In the genomic region with DNA sequence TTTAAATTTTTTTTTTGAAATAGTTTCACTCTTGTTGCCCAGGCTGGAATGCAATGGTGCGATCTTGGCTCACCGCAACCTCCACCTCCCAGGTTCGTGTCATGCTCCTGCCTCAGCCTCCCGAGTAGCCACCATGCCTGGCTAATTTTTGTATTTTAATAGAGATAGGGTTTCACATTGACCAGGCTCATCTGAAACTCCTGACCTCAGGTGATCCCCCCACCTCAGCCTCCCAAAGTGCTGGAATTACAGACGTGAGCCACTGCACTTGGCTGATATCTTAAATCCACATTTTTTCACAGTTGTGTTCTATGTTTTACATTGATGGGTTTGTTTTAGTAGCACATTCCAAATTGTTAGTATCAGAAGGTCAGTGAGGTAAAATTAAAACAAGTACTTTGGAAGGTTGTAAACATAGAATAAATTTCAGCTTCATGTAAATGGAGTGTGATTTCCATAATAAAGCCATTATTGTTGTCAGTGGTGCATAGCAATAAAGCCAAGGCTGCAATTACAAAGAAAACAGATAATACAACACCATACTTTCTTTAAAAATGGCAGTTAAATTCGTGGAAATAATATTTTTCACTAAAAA, we compare ENCODE assay signal across 2 cellular contexts.
A peak's percentile ranks its signal among the peaks of the same experiment; 100 is the strongest.
TF ChIP-seq lines count a peak whose summit lies in the region.

No MANE protein-coding gene starts in this region.

TF ChIP-seq in GM23338, 12 proteins besides CTCF, POLR2A, EP300 and RAD21 (continued from another document):
- TF ChIP-seq, protein P1, sequence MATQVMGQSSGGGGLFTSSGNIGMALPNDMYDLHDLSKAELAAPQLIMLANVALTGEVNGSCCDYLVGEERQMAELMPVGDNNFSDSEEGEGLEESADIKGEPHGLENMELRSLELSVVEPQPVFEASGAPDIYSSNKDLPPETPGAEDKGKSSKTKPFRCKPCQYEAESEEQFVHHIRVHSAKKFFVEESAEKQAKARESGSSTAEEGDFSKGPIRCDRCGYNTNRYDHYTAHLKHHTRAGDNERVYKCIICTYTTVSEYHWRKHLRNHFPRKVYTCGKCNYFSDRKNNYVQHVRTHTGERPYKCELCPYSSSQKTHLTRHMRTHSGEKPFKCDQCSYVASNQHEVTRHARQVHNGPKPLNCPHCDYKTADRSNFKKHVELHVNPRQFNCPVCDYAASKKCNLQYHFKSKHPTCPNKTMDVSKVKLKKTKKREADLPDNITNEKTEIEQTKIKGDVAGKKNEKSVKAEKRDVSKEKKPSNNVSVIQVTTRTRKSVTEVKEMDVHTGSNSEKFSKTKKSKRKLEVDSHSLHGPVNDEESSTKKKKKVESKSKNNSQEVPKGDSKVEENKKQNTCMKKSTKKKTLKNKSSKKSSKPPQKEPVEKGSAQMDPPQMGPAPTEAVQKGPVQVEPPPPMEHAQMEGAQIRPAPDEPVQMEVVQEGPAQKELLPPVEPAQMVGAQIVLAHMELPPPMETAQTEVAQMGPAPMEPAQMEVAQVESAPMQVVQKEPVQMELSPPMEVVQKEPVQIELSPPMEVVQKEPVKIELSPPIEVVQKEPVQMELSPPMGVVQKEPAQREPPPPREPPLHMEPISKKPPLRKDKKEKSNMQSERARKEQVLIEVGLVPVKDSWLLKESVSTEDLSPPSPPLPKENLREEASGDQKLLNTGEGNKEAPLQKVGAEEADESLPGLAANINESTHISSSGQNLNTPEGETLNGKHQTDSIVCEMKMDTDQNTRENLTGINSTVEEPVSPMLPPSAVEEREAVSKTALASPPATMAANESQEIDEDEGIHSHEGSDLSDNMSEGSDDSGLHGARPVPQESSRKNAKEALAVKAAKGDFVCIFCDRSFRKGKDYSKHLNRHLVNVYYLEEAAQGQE (IDR thresholded peaks at IDR 0.05; ENCODE audit: unreplicated experiment), result no peak
- TF ChIP-seq EZH2 (IDR thresholded peaks at IDR 0.05; ENCODE audit: low read depth, unreplicated experiment), result no peak
- TF ChIP-seq, protein P2, sequence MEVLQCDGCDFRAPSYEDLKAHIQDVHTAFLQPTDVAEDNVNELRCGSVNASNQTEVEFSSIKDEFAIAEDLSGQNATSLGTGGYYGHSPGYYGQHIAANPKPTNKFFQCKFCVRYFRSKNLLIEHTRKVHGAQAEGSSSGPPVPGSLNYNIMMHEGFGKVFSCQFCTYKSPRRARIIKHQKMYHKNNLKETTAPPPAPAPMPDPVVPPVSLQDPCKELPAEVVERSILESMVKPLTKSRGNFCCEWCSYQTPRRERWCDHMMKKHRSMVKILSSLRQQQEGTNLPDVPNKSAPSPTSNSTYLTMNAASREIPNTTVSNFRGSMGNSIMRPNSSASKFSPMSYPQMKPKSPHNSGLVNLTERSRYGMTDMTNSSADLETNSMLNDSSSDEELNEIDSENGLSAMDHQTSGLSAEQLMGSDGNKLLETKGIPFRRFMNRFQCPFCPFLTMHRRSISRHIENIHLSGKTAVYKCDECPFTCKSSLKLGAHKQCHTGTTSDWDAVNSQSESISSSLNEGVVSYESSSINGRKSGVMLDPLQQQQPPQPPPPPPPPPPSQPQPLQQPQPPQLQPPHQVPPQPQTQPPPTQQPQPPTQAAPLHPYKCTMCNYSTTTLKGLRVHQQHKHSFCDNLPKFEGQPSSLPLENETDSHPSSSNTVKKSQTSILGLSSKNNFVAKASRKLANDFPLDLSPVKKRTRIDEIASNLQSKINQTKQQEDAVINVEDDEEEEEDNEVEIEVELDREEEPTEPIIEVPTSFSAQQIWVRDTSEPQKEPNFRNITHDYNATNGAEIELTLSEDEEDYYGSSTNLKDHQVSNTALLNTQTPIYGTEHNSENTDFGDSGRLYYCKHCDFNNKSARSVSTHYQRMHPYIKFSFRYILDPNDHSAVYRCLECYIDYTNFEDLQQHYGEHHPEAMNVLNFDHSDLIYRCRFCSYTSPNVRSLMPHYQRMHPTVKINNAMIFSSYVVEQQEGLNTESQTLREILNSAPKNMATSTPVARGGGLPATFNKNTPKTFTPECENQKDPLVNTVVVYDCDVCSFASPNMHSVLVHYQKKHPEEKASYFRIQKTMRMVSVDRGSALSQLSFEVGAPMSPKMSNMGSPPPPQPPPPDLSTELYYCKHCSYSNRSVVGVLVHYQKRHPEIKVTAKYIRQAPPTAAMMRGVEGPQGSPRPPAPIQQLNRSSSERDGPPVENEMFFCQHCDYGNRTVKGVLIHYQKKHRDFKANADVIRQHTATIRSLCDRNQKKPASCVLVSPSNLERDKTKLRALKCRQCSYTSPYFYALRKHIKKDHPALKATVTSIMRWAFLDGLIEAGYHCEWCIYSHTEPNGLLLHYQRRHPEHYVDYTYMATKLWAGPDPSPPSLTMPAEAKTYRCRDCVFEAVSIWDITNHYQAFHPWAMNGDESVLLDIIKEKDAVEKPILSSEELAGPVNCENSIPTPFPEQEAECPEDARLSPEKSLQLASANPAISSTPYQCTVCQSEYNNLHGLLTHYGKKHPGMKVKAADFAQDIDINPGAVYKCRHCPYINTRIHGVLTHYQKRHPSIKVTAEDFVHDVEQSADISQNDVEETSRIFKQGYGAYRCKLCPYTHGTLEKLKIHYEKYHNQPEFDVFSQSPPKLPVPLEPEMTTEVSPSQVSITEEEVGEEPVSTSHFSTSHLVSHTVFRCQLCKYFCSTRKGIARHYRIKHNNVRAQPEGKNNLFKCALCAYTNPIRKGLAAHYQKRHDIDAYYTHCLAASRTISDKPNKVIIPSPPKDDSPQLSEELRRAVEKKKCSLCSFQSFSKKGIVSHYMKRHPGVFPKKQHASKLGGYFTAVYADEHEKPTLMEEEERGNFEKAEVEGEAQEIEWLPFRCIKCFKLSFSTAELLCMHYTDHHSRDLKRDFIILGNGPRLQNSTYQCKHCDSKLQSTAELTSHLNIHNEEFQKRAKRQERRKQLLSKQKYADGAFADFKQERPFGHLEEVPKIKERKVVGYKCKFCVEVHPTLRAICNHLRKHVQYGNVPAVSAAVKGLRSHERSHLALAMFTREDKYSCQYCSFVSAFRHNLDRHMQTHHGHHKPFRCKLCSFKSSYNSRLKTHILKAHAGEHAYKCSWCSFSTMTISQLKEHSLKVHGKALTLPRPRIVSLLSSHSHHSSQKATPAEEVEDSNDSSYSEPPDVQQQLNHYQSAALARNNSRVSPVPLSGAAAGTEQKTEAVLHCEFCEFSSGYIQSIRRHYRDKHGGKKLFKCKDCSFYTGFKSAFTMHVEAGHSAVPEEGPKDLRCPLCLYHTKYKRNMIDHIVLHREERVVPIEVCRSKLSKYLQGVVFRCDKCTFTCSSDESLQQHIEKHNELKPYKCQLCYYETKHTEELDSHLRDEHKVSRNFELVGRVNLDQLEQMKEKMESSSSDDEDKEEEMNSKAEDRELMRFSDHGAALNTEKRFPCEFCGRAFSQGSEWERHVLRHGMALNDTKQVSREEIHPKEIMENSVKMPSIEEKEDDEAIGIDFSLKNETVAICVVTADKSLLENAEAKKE (CRISPR knock-in tag; IDR thresholded peaks at IDR 0.05), result peak; percentile 58; the same call in 1 of the 2 replicates
- TF ChIP-seq NANOG (IDR thresholded peaks at IDR 0.05; ENCODE audit: borderline replicate concordance), result peak; percentile 26; the same call in 1 of the 2 replicates

TF ChIP-seq in IMR-90, 13 proteins besides CTCF, POLR2A, EP300 and RAD21 (continued from another document):
- TF ChIP-seq, protein P3, sequence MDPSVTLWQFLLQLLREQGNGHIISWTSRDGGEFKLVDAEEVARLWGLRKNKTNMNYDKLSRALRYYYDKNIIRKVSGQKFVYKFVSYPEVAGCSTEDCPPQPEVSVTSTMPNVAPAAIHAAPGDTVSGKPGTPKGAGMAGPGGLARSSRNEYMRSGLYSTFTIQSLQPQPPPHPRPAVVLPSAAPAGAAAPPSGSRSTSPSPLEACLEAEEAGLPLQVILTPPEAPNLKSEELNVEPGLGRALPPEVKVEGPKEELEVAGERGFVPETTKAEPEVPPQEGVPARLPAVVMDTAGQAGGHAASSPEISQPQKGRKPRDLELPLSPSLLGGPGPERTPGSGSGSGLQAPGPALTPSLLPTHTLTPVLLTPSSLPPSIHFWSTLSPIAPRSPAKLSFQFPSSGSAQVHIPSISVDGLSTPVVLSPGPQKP (IDR thresholded peaks at IDR 0.05; ENCODE audit: borderline replicate concordance, low read depth, low read length), result no peak
